Comparison of ENCODE assay signal across 11 cellular contexts in the genomic region with DNA sequence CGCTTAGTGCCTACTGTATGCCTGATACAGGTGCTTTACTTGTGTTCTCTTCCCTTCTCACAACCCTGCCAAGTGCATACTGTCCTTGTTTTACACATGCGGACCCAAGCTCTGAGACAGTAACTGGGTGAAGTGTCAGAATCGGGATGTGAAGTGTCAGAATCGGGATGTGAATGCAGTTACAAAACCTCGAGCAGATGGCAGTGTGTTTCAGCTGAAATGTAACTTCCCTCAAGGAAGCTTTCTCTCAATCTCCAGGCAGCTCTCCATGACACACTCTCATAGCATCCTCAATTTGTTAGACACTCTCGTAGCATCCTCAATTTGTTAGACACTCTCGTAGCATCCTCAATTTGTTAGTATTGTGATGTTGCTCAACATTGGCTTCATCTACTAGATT. TPM values are rescaled to one million over a fixed set of nuclear protein-coding genes. Genes with fewer than 3 reads are reported as not detected.
DNase-seq lines count a peak whose midpoint lies in the region; ATAC-seq and TF ChIP-seq lines count a peak whose summit lies in the region.
"Had no signal": no experiment of that assay in that cellular context is flagged by ENCODE, and none has a peak within 500 bp of the region (broad histone marks: within the 10 kb centered on the region; RNA-seq: fewer than 3 reads in every experiment).

No MANE protein-coding gene starts in this region.

- ATAC-seq in heart left ventricle (no peak), upper lobe of right lung (peak; percentile 2), HG02970 (IDR thresholded peaks at IDR 0.05; ENCODE audit: low FRiP score, unreplicated experiment) (no peak)

- no peak for DNase-seq in left ventricle myocardium inferior
- no peak for DNase-seq in heart left ventricle
- peak; percentile 21 for DNase-seq in SKM-1 treated with dmso at 0.1 percent for 144 hours (lab: John Stamatoyannopoulos, UW; ENCODE audit: unreplicated experiment)
- peak; percentile 16 for DNase-seq in globus pallidus (ENCODE audit: low spot score)
- no peak for DNase-seq in upper lobe of right lung
- no peak for DNase-seq in HCEC 1CT
- no peak for DNase-seq in stimulated activated CD4-positive, alpha-beta T cell treated with anti-CD3 and anti-CD28 coated beads, Interleukin-2, amount 100 ng/mL, for 48 hours
- DNase-seq: activated CD8-positive, alpha-beta memory T cell treated with anti-CD3 and anti-CD28 coated beads for 24 hours; effector memory CD4-positive, alpha-beta T cell; NCI-H526 treated with DMSO at 0.1 percent for 48 hours had no signal

- H3K4me3 ChIP-seq in left ventricle myocardium inferior (peak overlapping the region; percentile 61), heart left ventricle (peak overlapping the region in 2 of 12 donors; percentile 48 to 57), upper lobe of right lung (no peak overlapping the region)

- H3K27ac ChIP-seq in left ventricle myocardium inferior (replicated peaks) (no peak overlapping the region), heart left ventricle (no peak overlapping the region), upper lobe of right lung (no peak overlapping the region)

- H3K36me3 ChIP-seq in left ventricle myocardium inferior (no peaks in the 10 kb centered on the region), heart left ventricle (no peaks in the 10 kb centered on the region), upper lobe of right lung (no peaks in the 10 kb centered on the region)

- H3K9me3 ChIP-seq in left ventricle myocardium inferior (replicated peaks) (peaks cover 22% of the 10 kb centered on the region), heart left ventricle (peaks cover 0 to 18% (median 3%) of the 10 kb centered on the region in 12 donors), upper lobe of right lung (no peaks in the 10 kb centered on the region)

- 39 to 47% (median 43%) methylated on average over 7 of the region's 7 CpGs for WGBS in heart left ventricle, 4 donors

- no peak for TF ChIP-seq POLR2A in heart left ventricle (IDR thresholded peaks at IDR 0.05)

- no peak for TF ChIP-seq CTCF in left ventricle myocardium inferior (IDR thresholded peaks at IDR 0.05; ENCODE audit: borderline replicate concordance)
- TF ChIP-seq CTCF in heart left ventricle (IDR thresholded peaks at IDR 0.05) = no peak
- no peak for TF ChIP-seq CTCF in upper lobe of right lung (IDR thresholded peaks at IDR 0.05)

- peaks cover 14% of the 10 kb centered on the region for H3K4me1 ChIP-seq in left ventricle myocardium inferior
- H3K4me1 ChIP-seq in heart left ventricle = peaks cover 0 to 30% (median 7%) of the 10 kb centered on the region in 12 donors
- H3K4me1 ChIP-seq in upper lobe of right lung = peaks cover 5% of the 10 kb centered on the region

- H3K27me3 ChIP-seq in left ventricle myocardium inferior (ENCODE audit: low read depth) = peaks cover 61% of the 10 kb centered on the region
- peaks cover 0 to 35% (median 7%) of the 10 kb centered on the region in 9 donors for H3K27me3 ChIP-seq in heart left ventricle
- no peaks in the 10 kb centered on the region for H3K27me3 ChIP-seq in upper lobe of right lung

- intact Hi-C loops in left ventricle myocardium inferior (cut with micrococcal nuclease) = no loop called here
- intact Hi-C loops in heart left ventricle (cut with DNase I) = no loop called here
- intact Hi-C loops in upper lobe of right lung (cut with DNase I) = no loop called here

RNA-seq across cellular contexts. Expression of a gene that starts 1.0 kb away (rescaled TPM):
- total RNA-seq in left ventricle myocardium inferior (1.1 TPM), heart left ventricle (1 to 10 TPM in 2 of 9 donors, under 1 TPM in 7; 0.38 to 6.2 (median 0.75) TPM), upper lobe of right lung (5.6 TPM)
- polyA plus RNA-seq in heart left ventricle = under 1 TPM; 0.15 to 0.37 TPM

RNA-seq across cellular contexts. Expression of a gene that starts 51.1 kb away (rescaled TPM):
- total RNA-seq in left ventricle myocardium inferior (27.3 TPM), heart left ventricle (10 to 100 TPM; 18.0 to 26.3 (median 22.9) TPM), upper lobe of right lung (12.4 TPM)
- 10 to 100 TPM; 10.4 to 16.4 TPM for polyA plus RNA-seq in heart left ventricle

Comparison
In these comparisons a context has a peak if more than half of its experiments do, and no peak if none do; other contexts are left out.
1. DNase-seq: peak in SKM-1 treated with dmso at 0.1 percent for 144 hours (single experiment) and globus pallidus (single experiment); none in left ventricle myocardium inferior (single experiment), heart left ventricle (0 of 5), upper lobe of right lung (single experiment), HCEC 1CT (single experiment) and stimulated activated CD4-positive, alpha-beta T cell treated with anti-CD3 and anti-CD28 coated beads, Interleukin-2, amount 100 ng/mL, for 48 hours (0 of 2).